8 cellular contexts compared by ENCODE assay signal in genomic region chr11:75326439-75326810, GRCh38.
A peak's percentile ranks its signal among the peaks of the same experiment; 100 is the strongest.
DNase-seq lines count a peak whose midpoint lies in the region; ATAC-seq lines count a peak whose summit lies in the region.

No MANE protein-coding gene starts in this region.

- DNase-seq in activated CD4-positive, alpha-beta T cell treated with anti-CD3 and anti-CD28 coated beads, Interleukin-2, amount 50 U/mL, for 4 hours, result peak; percentile 17 to 42
- DNase-seq in epithelial cell of prostate (ENCODE audit: low read depth, low spot score) (no peak), NCI-H1694 treated with DMSO at 0.1 percent for 48 hours (lab: John Stamatoyannopoulos, UW) (no peak), NCI-H1048 (lab: John Stamatoyannopoulos, UW) (no peak), COR-L47 (lab: John Stamatoyannopoulos, UW) (no peak)
- peak; percentile 21 for DNase-seq in stimulated activated CD4-positive, alpha-beta T cell treated with anti-CD3 and anti-CD28 coated beads, Interleukin-2, amount 100 ng/mL, for 4 hours (ENCODE audit: low read depth)

- peak; percentile 32 for ATAC-seq in HG02798 (IDR thresholded peaks at IDR 0.05; ENCODE audit: poor library complexity, unreplicated experiment)
- no peak for ATAC-seq in HG02759 (IDR thresholded peaks at IDR 0.05; ENCODE audit: unreplicated experiment)

- peak overlapping the region; percentile 8 for H3K27ac ChIP-seq in epithelial cell of prostate

Comparison
In these comparisons a context has a peak if more than half of its experiments do, and no peak if none do; other contexts are left out.
1. DNase-seq: peak in activated CD4-positive, alpha-beta T cell treated with anti-CD3 and anti-CD28 coated beads, Interleukin-2, amount 50 U/mL, for 4 hours (2 of 2) and stimulated activated CD4-positive, alpha-beta T cell treated with anti-CD3 and anti-CD28 coated beads, Interleukin-2, amount 100 ng/mL, for 4 hours (single experiment); none in epithelial cell of prostate (single experiment), NCI-H1694 treated with DMSO at 0.1 percent for 48 hours (single experiment), NCI-H1048 (single experiment) and COR-L47 (single experiment).